Comparison of ENCODE assay signal across 8 cellular contexts in genomic region chr1:40096646-40096976, GRCh38. TPM values are rescaled to one million over a fixed set of nuclear protein-coding genes. Genes with fewer than 3 reads are reported as not detected.
DNase-seq lines count a peak whose midpoint lies in the region; ATAC-seq and TF ChIP-seq lines count a peak whose summit lies in the region.

No MANE protein-coding gene starts in this region.

- peaks cover under 1% of the 10 kb centered on the region for H3K36me3 ChIP-seq in left ventricle myocardium inferior

- POLR2A ChIA-PET in CD4-positive, alpha-beta T cell (lab: Charles Lee), result interaction anchor here (1.0 kb wide), 1 partner anchor 65 kb away, joined by 3 read pairs; the partner anchor contains the start of gene RLF
- POLR2A ChIA-PET in WTC11 (lab: Charles Lee), result no interaction called here

- no peaks in the 10 kb centered on the region for H3K9me3 Mint-ChIP-seq in CD4-positive, alpha-beta T cell
- 0 out of 2 replicates have a peak, but pooled peaks cover 3% of the 10 kb centered on the region for H3K9me3 Mint-ChIP-seq in HFFc6
- no peaks in the 10 kb centered on the region for H3K9me3 Mint-ChIP-seq in WTC11

- intact Hi-C loops in CD4-positive, alpha-beta T cell (cut with DNase I, micrococcal nuclease), result no loop called here
- intact Hi-C loops in left ventricle myocardium inferior (cut with micrococcal nuclease), result no loop called here

- H3K9me3 ChIP-seq in CD4-positive, alpha-beta T cell (ENCODE audit: control insufficient read depth, low read length), result no peaks in the 10 kb centered on the region
- H3K9me3 ChIP-seq in left ventricle myocardium inferior (replicated peaks), result no peaks in the 10 kb centered on the region

- no peak for DNase-seq in CD4-positive, alpha-beta T cell
- DNase-seq in HFFc6, result no peak
- no peak for DNase-seq in WTC11 (ENCODE audit: low spot score)
- no peak for DNase-seq in left ventricle myocardium inferior
- DNase-seq in GOT3 (lab: John Stamatoyannopoulos, UW), result no peak
- no peak for DNase-seq in erythroblast (lab: John Stamatoyannopoulos, UW)
- no peak for DNase-seq in GM13976 (ENCODE audit: low spot score)

- H3K27me3 ChIP-seq in CD4-positive, alpha-beta T cell (ENCODE audit: control insufficient read depth, insufficient read depth, low read length), result no peaks in the 10 kb centered on the region
- H3K27me3 ChIP-seq in left ventricle myocardium inferior (ENCODE audit: low read depth), result peaks cover 5% of the 10 kb centered on the region

- H3K27ac ChIP-seq in CD4-positive, alpha-beta T cell (ENCODE audit: low read depth, low read length), result peak overlapping the region; percentile 44
- H3K27ac ChIP-seq in left ventricle myocardium inferior (replicated peaks) (peak overlapping the region; percentile 67), skin epidermis (peak overlapping the region in 19 of 21 experiments; percentile 2 to 83 (median 57))

- no peak for TF ChIP-seq CTCF in CD4-positive, alpha-beta T cell (IDR thresholded peaks at IDR 0.05)
- no peak for TF ChIP-seq CTCF in HFFc6 (IDR thresholded peaks at IDR 0.05)
- TF ChIP-seq CTCF in WTC11 (IDR thresholded peaks at IDR 0.05), result no peak
- no peak for TF ChIP-seq CTCF in left ventricle myocardium inferior (IDR thresholded peaks at IDR 0.05; ENCODE audit: borderline replicate concordance)
- no peak for TF ChIP-seq CTCF in GM13976 (IDR thresholded peaks at IDR 0.05; ENCODE audit: borderline replicate concordance, control extremely low read depth, extremely low read depth, insufficient read depth, missing control alignments)

- peaks cover 5% of the 10 kb centered on the region for H3K27me3 Mint-ChIP-seq in CD4-positive, alpha-beta T cell
- peaks cover 3% of the 10 kb centered on the region; the same call in 1 of the 2 replicates for H3K27me3 Mint-ChIP-seq in HFFc6 (ENCODE audit: insufficient read depth)
- peaks cover 25% of the 10 kb centered on the region for H3K27me3 Mint-ChIP-seq in WTC11 (ENCODE audit: low read depth)

- H3K36me3 Mint-ChIP-seq in CD4-positive, alpha-beta T cell (ENCODE audit: low read depth), result peaks cover 37% of the 10 kb centered on the region
- H3K36me3 Mint-ChIP-seq in HFFc6 (ENCODE audit: low read depth) (peaks cover 6% of the 10 kb centered on the region; the same call in 1 of the 2 replicates), WTC11 (peaks cover 4% of the 10 kb centered on the region; the same call in 1 of the 2 replicates)

- CTCF ChIA-PET in CD4-positive, alpha-beta T cell (lab: Charles Lee), result interaction anchor here (1.2 to 2.1 kb wide), 3 partner anchors 10 to 242 kb away, joined by 3 to 8 read pairs (median 3); no protein-coding TSS in a partner anchor
- CTCF ChIA-PET in WTC11 (lab: Charles Lee), result interaction anchor here (1.0 to 2.6 kb wide), 2 partner anchors 47 to 242 kb away, joined by 6 to 10 read pairs; no protein-coding TSS in a partner anchor

- ATAC-seq in CD4-positive, alpha-beta T cell (ENCODE audit: poor library complexity), result peak; percentile 32
- peak; percentile 19 for ATAC-seq in WTC11

- H3K27ac Mint-ChIP-seq in CD4-positive, alpha-beta T cell, result peak overlapping the region; percentile 96
- H3K27ac Mint-ChIP-seq in HFFc6 (peak overlapping the region; percentile 83), WTC11 (peak overlapping the region; percentile 89)

- peaks cover 39% of the 10 kb centered on the region for H3K4me1 Mint-ChIP-seq in CD4-positive, alpha-beta T cell (ENCODE audit: low read depth)
- H3K4me1 Mint-ChIP-seq in HFFc6 (ENCODE audit: low read depth) (peaks cover 45% of the 10 kb centered on the region), WTC11 (peaks cover 18% of the 10 kb centered on the region)

- TF ChIP-seq POLR2A in erythroblast (IDR thresholded peaks at IDR 0.05; ENCODE audit: low read length), result no peak

- in situ Hi-C loops in GM13976 (cut with MboI; ENCODE audit: low sequenced_read_pairs, unreplicated experiment), result no loop called here

- peaks cover 22% of the 10 kb centered on the region for H3K4me1 ChIP-seq in left ventricle myocardium inferior

- H3K4me3 ChIP-seq in left ventricle myocardium inferior, result peak overlapping the region; percentile 80
- H3K4me3 ChIP-seq in skin epidermis, result peak overlapping the region; percentile 49 to 77 (median 58)

- H3K4me3 Mint-ChIP-seq in CD4-positive, alpha-beta T cell, result peak overlapping the region; percentile 96
- H3K4me3 Mint-ChIP-seq in HFFc6, result peak overlapping the region; percentile 94
- peak overlapping the region; percentile 92 for H3K4me3 Mint-ChIP-seq in WTC11

TF ChIP-seq in WTC11, 78 proteins besides CTCF, POLR2A, EP300 and RAD21:
- TF ChIP-seq MXD4 (CRISPR knock-in tag; IDR thresholded peaks at IDR 0.05; ENCODE audit: borderline replicate concordance), result 0 out of 2 replicates have a peak, but pooled peaks have one; percentile 22
- no peak for TF ChIP-seq ZNF232 (CRISPR knock-in tag; IDR thresholded peaks at IDR 0.05)

RNA-seq across cellular contexts. Expression of gene PPT1, which starts 0.4 kb away (rescaled TPM):
- 10 to 100 TPM; 31.9 to 34.5 TPM for total RNA-seq in CD4-positive, alpha-beta T cell
- 10 to 100 TPM; 73.1 to 88.8 (median 82.5) TPM for total RNA-seq in HFFc6 (2021; fragmentation: NEBNext Ultra II Directional; extraction: Animal tissue kit (Norgen Biotek cat#: 25700))
- 107 to 117 TPM (median 111 TPM) in 3 replicates for total RNA-seq in WTC11 (2021)
- 37.7 TPM for total RNA-seq in left ventricle myocardium inferior

RNA-seq across cellular contexts. Expression of gene CAP1, which starts 56.1 kb away (rescaled TPM):
- total RNA-seq in CD4-positive, alpha-beta T cell, result 100 to 1,000 TPM; 121 to 126 TPM
- total RNA-seq in HFFc6 (2021; fragmentation: NEBNext Ultra II Directional; extraction: Animal tissue kit (Norgen Biotek cat#: 25700)), result 100 to 1,000 TPM; 665 to 743 (median 688) TPM
- 258 to 304 TPM (median 277 TPM) in 3 replicates for total RNA-seq in WTC11 (2021)
- 66.0 TPM for total RNA-seq in left ventricle myocardium inferior
